ENCODE assay signal across 9 cellular contexts in the genomic region with DNA sequence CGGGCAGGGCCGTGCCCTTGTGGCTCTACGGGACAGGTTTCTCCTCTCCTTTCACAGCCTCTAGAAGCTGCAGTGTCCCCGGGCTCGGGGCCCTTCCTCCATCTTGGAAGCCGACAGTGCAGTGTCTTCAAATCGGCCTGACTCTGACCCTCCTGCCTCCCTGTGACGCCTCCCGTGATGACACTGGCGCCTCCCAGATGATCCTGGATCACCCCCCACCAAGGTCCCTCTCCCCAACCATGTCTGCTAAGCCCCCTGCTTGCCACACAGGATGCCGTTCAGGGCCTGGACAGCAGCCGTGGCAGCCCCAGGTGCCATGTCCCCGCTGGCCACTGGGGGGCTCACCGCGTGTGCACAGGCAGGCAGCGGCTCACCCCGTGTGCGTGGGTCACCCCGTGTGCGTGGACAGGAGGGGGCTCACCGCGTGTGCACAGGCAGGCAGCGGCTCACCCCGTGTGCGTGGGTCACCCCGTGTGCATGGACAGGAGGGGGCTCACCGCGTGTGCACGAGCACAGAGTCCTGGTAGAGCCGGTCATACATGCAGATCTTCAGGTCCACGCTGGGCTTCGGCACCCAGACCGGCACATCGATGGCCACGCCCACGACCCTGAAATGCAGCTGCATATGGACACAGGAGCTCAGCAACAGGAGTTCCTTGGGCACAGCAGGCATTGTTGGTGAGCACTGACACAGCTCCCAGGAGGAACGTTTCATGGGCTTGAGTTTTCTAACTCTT. TPM values are rescaled to one million over a fixed set of nuclear protein-coding genes. Genes with fewer than 3 reads are reported as not detected.
DNase-seq lines count a peak whose midpoint lies in the region; ATAC-seq, FAIRE-seq and TF ChIP-seq lines count a peak whose summit lies in the region.
"Had no signal": no experiment of that assay in that cellular context is flagged by ENCODE, and none has a peak within 500 bp of the region (broad histone marks: within the 10 kb centered on the region; RNA-seq: fewer than 3 reads in every experiment).

No MANE protein-coding gene starts in this region.

- peak overlapping the region; percentile 97 for H2AFZ ChIP-seq in GM23338

- WGBS in heart left ventricle, 4 donors, result 11 to 22% (median 18%) methylated on average over 15 to 37 of the region's 37 CpGs

- H3K79me2 ChIP-seq in GM23338 (replicated peaks; ENCODE audit: insufficient read depth), result no peaks in the 10 kb centered on the region

- no peaks in the 10 kb centered on the region for H3K36me3 Mint-ChIP-seq in GM23338 (ENCODE audit: low read depth)

- 0 out of 2 replicates have a peak overlapping the region, but pooled peaks have one; percentile 78 for H3K27ac ChIP-seq in GM23338 (ENCODE audit: low read depth)
- no peak overlapping the region for H3K27ac ChIP-seq in heart left ventricle
- H3K27ac ChIP-seq: skin epidermis had no signal

- H3K27me3 Mint-ChIP-seq in GM23338 (ENCODE audit: insufficient read depth, low read depth, poor library complexity), result peaks cover 20% of the 10 kb centered on the region

- 0 out of 2 replicates have a peak, but pooled peaks cover 4% of the 10 kb centered on the region for H3F3A ChIP-seq in GM23338 (replicated peaks; ENCODE audit: low read depth)

- H3K9me2 ChIP-seq in GM23338 (ENCODE audit: insufficient read depth), result no peaks in the 10 kb centered on the region

- peak overlapping the region; percentile 53 for H3K4me3 ChIP-seq in GM23338
- peak overlapping the region in 1 of 12 donors; percentile 29 for H3K4me3 ChIP-seq in heart left ventricle
- H3K4me3 ChIP-seq in retinal pigment epithelial cell (ENCODE audit: low read length), result peak overlapping the region; percentile 25
- H3K4me3 ChIP-seq: skin epidermis had no signal

- peak overlapping the region; percentile 69; the same call in 1 of the 2 replicates for H3K4me2 ChIP-seq in GM23338

- no peaks in the 10 kb centered on the region for H3K9me3 Mint-ChIP-seq in GM23338

- ATAC-seq in GM23338 (peak; percentile 95), heart left ventricle (peak; percentile 56 to 87 (median 79)), HG03354 (IDR thresholded peaks at IDR 0.05; ENCODE audit: poor library complexity, severe bottlenecking, unreplicated experiment) (no peak), GM21515 (IDR thresholded peaks at IDR 0.05; ENCODE audit: unreplicated experiment) (no peak)

- peak overlapping the region; percentile 58 for H3K4me3 Mint-ChIP-seq in GM23338

- no peaks in the 10 kb centered on the region for H3K36me3 ChIP-seq in GM23338 (ENCODE audit: insufficient read depth)
- H3K36me3 ChIP-seq in heart left ventricle, result no peaks in the 10 kb centered on the region

- no peak for FAIRE-seq in RCC 7860 (lab: Jason Lieb, UNC)

- TF ChIP-seq CTCF in GM23338 (conservative IDR thresholded peaks at IDR 0.05; ENCODE audit: low read depth in 2 of 2), result peak; percentile 75 to 80
- TF ChIP-seq CTCF in heart left ventricle (IDR thresholded peaks at IDR 0.05), result peak; percentile 75 to 92 (median 84)
- TF ChIP-seq CTCF in retinal pigment epithelial cell (conservative IDR thresholded peaks at IDR 0.05; ENCODE audit: low read depth, low read length), result peak; percentile 82

- no peaks in the 10 kb centered on the region for H3K27me3 ChIP-seq in GM23338 (ENCODE audit: insufficient read depth)
- peaks cover 0 to 17% (median 0%) of the 10 kb centered on the region in 9 donors for H3K27me3 ChIP-seq in heart left ventricle

- no peaks in the 10 kb centered on the region for H3K4me1 ChIP-seq in GM23338 (ENCODE audit: insufficient read depth)
- H3K4me1 ChIP-seq in heart left ventricle, result peaks cover 0 to 17% (median 5%) of the 10 kb centered on the region in 12 donors

- intact Hi-C loops in heart left ventricle (cut with DNase I), result loop anchor here (1.0 to 10.0 kb wide), 5 partner anchors 98 to 231 kb away; no protein-coding TSS in a partner anchor

- no peaks in the 10 kb centered on the region for H3K9me3 ChIP-seq in heart left ventricle

- H3K27ac Mint-ChIP-seq in GM23338, result peak overlapping the region; percentile 67

- peaks cover 4% of the 10 kb centered on the region; the same call in 1 of the 3 replicates for H3K4me1 Mint-ChIP-seq in GM23338

- no peaks in the 10 kb centered on the region for H4K20me1 ChIP-seq in GM23338 (replicated peaks; ENCODE audit: insufficient read depth)

- no peak for TF ChIP-seq POLR2A in heart left ventricle (IDR thresholded peaks at IDR 0.05)

- peak; percentile 65 for DNase-seq in AG08395 (ENCODE audit: low spot score)
- DNase-seq in GM23338 (ENCODE audit: low spot score), result peak; percentile 81
- peak; percentile 5 for DNase-seq in RCC 7860 (ENCODE audit: low spot score)
- DNase-seq in activated gamma-delta T cell treated with anti-CD3 and anti-CD28 coated beads, Interleukin-2, amount 50 U/mL, for 16 hours (ENCODE audit: low read depth), result peak; percentile 44
- DNase-seq in heart left ventricle, result peak in 3 of 5 donors; percentile 45 to 78 (median 49)
- DNase-seq in retinal pigment epithelial cell (ENCODE audit: low read depth), result no peak

TF ChIP-seq in GM23338, 12 proteins besides CTCF, POLR2A, EP300 and RAD21:
- no peak for TF ChIP-seq POLR2AphosphoS5 (IDR thresholded peaks at IDR 0.05; ENCODE audit: low read depth)
- peak; percentile 39; the same call in 1 of the 2 replicates for TF ChIP-seq CREB1 (CRISPR knock-in tag; IDR thresholded peaks at IDR 0.05; ENCODE audit: low read depth)
- TF ChIP-seq, protein P1, sequence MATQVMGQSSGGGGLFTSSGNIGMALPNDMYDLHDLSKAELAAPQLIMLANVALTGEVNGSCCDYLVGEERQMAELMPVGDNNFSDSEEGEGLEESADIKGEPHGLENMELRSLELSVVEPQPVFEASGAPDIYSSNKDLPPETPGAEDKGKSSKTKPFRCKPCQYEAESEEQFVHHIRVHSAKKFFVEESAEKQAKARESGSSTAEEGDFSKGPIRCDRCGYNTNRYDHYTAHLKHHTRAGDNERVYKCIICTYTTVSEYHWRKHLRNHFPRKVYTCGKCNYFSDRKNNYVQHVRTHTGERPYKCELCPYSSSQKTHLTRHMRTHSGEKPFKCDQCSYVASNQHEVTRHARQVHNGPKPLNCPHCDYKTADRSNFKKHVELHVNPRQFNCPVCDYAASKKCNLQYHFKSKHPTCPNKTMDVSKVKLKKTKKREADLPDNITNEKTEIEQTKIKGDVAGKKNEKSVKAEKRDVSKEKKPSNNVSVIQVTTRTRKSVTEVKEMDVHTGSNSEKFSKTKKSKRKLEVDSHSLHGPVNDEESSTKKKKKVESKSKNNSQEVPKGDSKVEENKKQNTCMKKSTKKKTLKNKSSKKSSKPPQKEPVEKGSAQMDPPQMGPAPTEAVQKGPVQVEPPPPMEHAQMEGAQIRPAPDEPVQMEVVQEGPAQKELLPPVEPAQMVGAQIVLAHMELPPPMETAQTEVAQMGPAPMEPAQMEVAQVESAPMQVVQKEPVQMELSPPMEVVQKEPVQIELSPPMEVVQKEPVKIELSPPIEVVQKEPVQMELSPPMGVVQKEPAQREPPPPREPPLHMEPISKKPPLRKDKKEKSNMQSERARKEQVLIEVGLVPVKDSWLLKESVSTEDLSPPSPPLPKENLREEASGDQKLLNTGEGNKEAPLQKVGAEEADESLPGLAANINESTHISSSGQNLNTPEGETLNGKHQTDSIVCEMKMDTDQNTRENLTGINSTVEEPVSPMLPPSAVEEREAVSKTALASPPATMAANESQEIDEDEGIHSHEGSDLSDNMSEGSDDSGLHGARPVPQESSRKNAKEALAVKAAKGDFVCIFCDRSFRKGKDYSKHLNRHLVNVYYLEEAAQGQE (IDR thresholded peaks at IDR 0.05; ENCODE audit: unreplicated experiment), result peak; percentile 66

RNA-seq across cellular contexts. Expression of a gene that starts 24.9 kb away (rescaled TPM):
- total RNA-seq in GM23338 (2014; rRNA removed; shearing (Covaris generic)), result 13.4 and 19.5 TPM in 2 replicates
- polyA plus RNA-seq in GM23338 (2016; fragmentation: Nextera tagmentation; extraction: Ambion mirVana) (22.0 and 25.0 TPM in 2 replicates), heart left ventricle (1 to 10 TPM; 1.6 to 7.9 TPM)
- 1 to 10 TPM in 6 of 9 donors, under 1 TPM in 3; 0.35 to 2.4 (median 1.1) TPM for total RNA-seq in heart left ventricle

RNA-seq across cellular contexts. Expression of a gene that starts 28.9 kb away (rescaled TPM):
- total RNA-seq in GM23338 (2014; rRNA removed; shearing (Covaris generic)), result 0.82 and 0.87 TPM in 2 replicates
- polyA plus RNA-seq in GM23338 (2016; fragmentation: Nextera tagmentation; extraction: Ambion mirVana) (0.42 TPM in 1 of 2 replicates, not detected in the other), heart left ventricle (not detected)
- under 1 TPM in 3 of 9 donors, not detected in 6; 0.17 to 0.58 (median 0.29) TPM for total RNA-seq in heart left ventricle

RNA-seq across cellular contexts. Expression of a gene that starts 53.1 kb away (rescaled TPM):
- 138 and 147 TPM in 2 replicates for total RNA-seq in GM23338 (2014; rRNA removed; shearing (Covaris generic))
- polyA plus RNA-seq in GM23338 (2016; fragmentation: Nextera tagmentation; extraction: Ambion mirVana) (65.4 and 78.6 TPM in 2 replicates), heart left ventricle (100 to 1,000 TPM in 1 of 2 donors, 10 to 100 TPM in 1; 52.9 to 181 TPM)
- total RNA-seq in heart left ventricle, result 100 to 1,000 TPM in 7 of 9 donors, 10 to 100 TPM in 2; 83.8 to 275 (median 172) TPM

RNA-seq across cellular contexts. Expression of a gene that starts 59.6 kb away (rescaled TPM):
- 0.16 TPM in 1 of 2 replicates, not detected in the other for total RNA-seq in GM23338 (2014; rRNA removed; shearing (Covaris generic))
- 0.21 and 0.24 TPM in 2 replicates for polyA plus RNA-seq in GM23338 (2016; fragmentation: Nextera tagmentation; extraction: Ambion mirVana)
- under 1 TPM in 2 of 9 donors, not detected in 7; 0.07 to 0.33 TPM for total RNA-seq in heart left ventricle
- polyA plus RNA-seq in heart left ventricle, result under 1 TPM in 1 of 2 donors, not detected in 1; 0.03 TPM

Comparison
In these comparisons a context has a peak if more than half of its experiments do, and no peak if none do; other contexts are left out.
1. ATAC-seq: peak in GM23338 (single experiment) and heart left ventricle (4 of 4); none in HG03354 (single experiment) and GM21515 (single experiment).
2. Peak in every context shown above with its lines, with median percentiles within 50 percentile points of each other: CTCF ChIP-seq.